In the genomic region with DNA sequence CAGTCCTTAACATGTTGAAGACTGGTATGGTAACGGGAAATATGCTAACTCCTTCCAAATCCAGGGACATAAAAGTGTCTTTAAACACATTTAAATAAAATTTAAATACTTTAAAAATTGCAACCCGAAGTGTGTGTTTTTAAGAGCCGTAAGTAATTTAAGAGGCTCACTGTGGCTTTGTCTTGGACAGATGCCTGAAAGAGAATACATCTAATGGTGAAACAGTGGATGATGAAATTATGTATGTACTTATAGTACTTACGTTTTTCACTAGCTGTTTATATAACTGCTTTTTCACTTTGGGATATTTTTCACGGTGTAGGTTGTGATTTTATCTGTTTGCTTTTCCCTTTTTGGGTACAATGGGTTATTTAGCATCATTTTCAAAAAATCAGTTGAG, we compare ENCODE assay signal across 20 cellular contexts.
"Had no signal": no experiment of that assay in that cellular context is flagged by ENCODE, and none has a peak within 500 bp of the region (broad histone marks: within the 10 kb centered on the region; RNA-seq: fewer than 3 reads in every experiment).

No MANE protein-coding gene starts in this region.

- H3K4me1 ChIP-seq: adrenal gland, colonic mucosa, gastroesophageal sphincter, heart right ventricle, right lobe of liver, tibial nerve, uterus had no signal

- H3K4me3 ChIP-seq: adrenal gland, colonic mucosa, gastroesophageal sphincter, heart right ventricle, mucosa of descending colon, right lobe of liver, tibial nerve, uterus had no signal

- H3K36me3 ChIP-seq: adrenal gland, colonic mucosa, gastroesophageal sphincter, heart right ventricle, right lobe of liver, tibial nerve, uterus had no signal

- H3K36me3 Mint-ChIP-seq: activated CD4-positive, alpha-beta memory T cell treated with anti-CD3 and anti-CD28 coated beads for 36 hours; activated naive CD4-positive, alpha-beta T cell treated with anti-CD3 and anti-CD28 coated beads, Interleukin-2, amount 50 U/mL, for 72 hours; memory B cell had no signal

- H3K4me3 Mint-ChIP-seq: activated CD4-positive, alpha-beta memory T cell treated with anti-CD3 and anti-CD28 coated beads for 36 hours; activated T-helper 1 cell treated with anti-CD3 and anti-CD28 coated beads, Interleukin-12 subunit alpha, Interleukin-12 subunit beta, Interleukin-2, Interleukin-4 antibody, amounts not matched to agents 30 ng/mL and 10 ng/mL and 1 ng/mL, durations not matched to agents 14 hours and 24 hours and 36 hours; endodermal cell; memory B cell; naive thymus-derived CD8-positive, alpha-beta T cell had no signal

- H3K9me3 ChIP-seq: adrenal gland, colonic mucosa, gastroesophageal sphincter, heart right ventricle, mucosa of descending colon, right lobe of liver, tibial nerve, uterus had no signal

- H3K27me3 Mint-ChIP-seq: memory B cell had no signal

- DNase-seq: activated CD4-positive, alpha-beta memory T cell treated with anti-CD3 and anti-CD28 coated beads for 36 hours; activated CD4-positive, alpha-beta T cell treated with anti-CD3 and anti-CD28 coated beads for 4 hours; activated gamma-delta T cell treated with Interleukin-2 at 50 U/mL for 16 hours; activated T-cell treated with anti-CD3 and anti-CD28 coated beads for 4 hours; adrenal gland; colonic mucosa; endodermal cell; heart right ventricle; kidney glomerular epithelial cell; mucosa of descending colon; naive thymus-derived CD8-positive, alpha-beta T cell; right lobe of liver; stimulated activated naive CD4-positive, alpha-beta T cell; SW 1271; uterus had no signal

- H3K9me3 Mint-ChIP-seq: activated CD4-positive, alpha-beta memory T cell treated with anti-CD3 and anti-CD28 coated beads for 36 hours; activated naive CD4-positive, alpha-beta T cell treated with anti-CD3 and anti-CD28 coated beads, Interleukin-2, amount 50 U/mL, for 72 hours; activated T-helper 1 cell treated with anti-CD3 and anti-CD28 coated beads, Interleukin-12 subunit alpha, Interleukin-12 subunit beta, Interleukin-2, Interleukin-4 antibody, amounts not matched to agents 30 ng/mL and 10 ng/mL and 1 ng/mL, durations not matched to agents 14 hours and 24 hours and 36 hours; endodermal cell; memory B cell had no signal

- H3K4me1 Mint-ChIP-seq: endodermal cell; memory B cell; naive thymus-derived CD8-positive, alpha-beta T cell had no signal

- ATAC-seq: activated naive CD4-positive, alpha-beta T cell treated with anti-CD3 and anti-CD28 coated beads, Interleukin-2, amount 50 U/mL, for 72 hours; gastroesophageal sphincter; heart right ventricle; mucosa of descending colon; naive thymus-derived CD8-positive, alpha-beta T cell; right lobe of liver had no signal

- H3K27ac ChIP-seq: adrenal gland, colonic mucosa, gastroesophageal sphincter, heart right ventricle, right lobe of liver, tibial nerve, uterus had no signal

- H3K27me3 ChIP-seq: adrenal gland, colonic mucosa, gastroesophageal sphincter, heart right ventricle, right lobe of liver, tibial nerve, uterus had no signal

- H3K27ac Mint-ChIP-seq: activated CD4-positive, alpha-beta memory T cell treated with anti-CD3 and anti-CD28 coated beads for 36 hours; activated naive CD4-positive, alpha-beta T cell treated with anti-CD3 and anti-CD28 coated beads, Interleukin-2, amount 50 U/mL, for 72 hours; activated T-helper 1 cell treated with anti-CD3 and anti-CD28 coated beads, Interleukin-12 subunit alpha, Interleukin-12 subunit beta, Interleukin-2, Interleukin-4 antibody, amounts not matched to agents 30 ng/mL and 10 ng/mL and 1 ng/mL, durations not matched to agents 14 hours and 24 hours and 36 hours; endodermal cell; memory B cell; naive thymus-derived CD8-positive, alpha-beta T cell had no signal
